Comparison of ENCODE assay signal across 1 cellular context in genomic region chr12:2980630-2981029, GRCh38.
TF ChIP-seq lines count a peak whose summit lies in the region.

No MANE protein-coding gene starts in this region.

TF ChIP-seq in H1, 55 proteins besides CTCF, POLR2A, EP300 and RAD21 (continued from another document):
- TF ChIP-seq, protein P1, sequence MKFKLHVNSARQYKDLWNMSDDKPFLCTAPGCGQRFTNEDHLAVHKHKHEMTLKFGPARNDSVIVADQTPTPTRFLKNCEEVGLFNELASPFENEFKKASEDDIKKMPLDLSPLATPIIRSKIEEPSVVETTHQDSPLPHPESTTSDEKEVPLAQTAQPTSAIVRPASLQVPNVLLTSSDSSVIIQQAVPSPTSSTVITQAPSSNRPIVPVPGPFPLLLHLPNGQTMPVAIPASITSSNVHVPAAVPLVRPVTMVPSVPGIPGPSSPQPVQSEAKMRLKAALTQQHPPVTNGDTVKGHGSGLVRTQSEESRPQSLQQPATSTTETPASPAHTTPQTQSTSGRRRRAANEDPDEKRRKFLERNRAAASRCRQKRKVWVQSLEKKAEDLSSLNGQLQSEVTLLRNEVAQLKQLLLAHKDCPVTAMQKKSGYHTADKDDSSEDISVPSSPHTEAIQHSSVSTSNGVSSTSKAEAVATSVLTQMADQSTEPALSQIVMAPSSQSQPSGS (IDR thresholded peaks at IDR 0.05; ENCODE audit: low read length), result no peak
- TF ChIP-seq HDAC2 (IDR thresholded peaks at IDR 0.05; ENCODE audit: borderline replicate concordance in 1 of 2, low read depth in 2 of 2, low read length in 2 of 2) (no peak), BCL11A (IDR thresholded peaks at IDR 0.05; ENCODE audit: low read depth in 2 of 2, low read length in 2 of 2) (no peak), MAX (IDR thresholded peaks at IDR 0.05) (no peak), SIN3A (conservative IDR thresholded peaks at IDR 0.05 in 1 of 2, IDR thresholded peaks at IDR 0.05 in 1 of 2; ENCODE audit: low read depth in 1 of 2, low read length in 2 of 2) (no peak), CEBPB (IDR thresholded peaks at IDR 0.05; ENCODE audit: low read depth, low read length) (no peak), POU5F1 (IDR thresholded peaks at IDR 0.05; ENCODE audit: low read depth, low read length) (no peak), TBP (IDR thresholded peaks at IDR 0.05; ENCODE audit: low read depth, low read length) (no peak), ZNF274 (IDR thresholded peaks at IDR 0.05; ENCODE audit: borderline replicate concordance, extremely low read depth, low read length) (no peak), PHF8 (conservative IDR thresholded peaks at IDR 0.05; ENCODE audit: low read depth, low read length) (no peak), TAF7 (optimal IDR thresholded peaks at IDR 0.05; ENCODE audit: borderline replicate concordance, low read depth, low read length) (no peak), RFX5 (IDR thresholded peaks at IDR 0.05; ENCODE audit: borderline replicate concordance, low read depth, low read length) (no peak), TEAD4 (IDR thresholded peaks at IDR 0.05; ENCODE audit: low read depth, low read length) (no peak), RXRA (IDR thresholded peaks at IDR 0.05; ENCODE audit: insufficient read depth, low read depth, low read length) (no peak), RBBP5 (IDR thresholded peaks at IDR 0.05; ENCODE audit: borderline replicate concordance, low read depth, low read length) (no peak), MAFK (IDR thresholded peaks at IDR 0.05; ENCODE audit: low read depth, low read length) (no peak)
